In genomic region chr12:13536219-13536910, GRCh38 we compare ENCODE assay signal across 9 cellular contexts.
DNase-seq lines count a peak whose midpoint lies in the region; ATAC-seq lines count a peak whose summit lies in the region.
"Had no signal": no experiment of that assay in that cellular context is flagged by ENCODE, and none has a peak within 500 bp of the region (broad histone marks: within the 10 kb centered on the region; RNA-seq: fewer than 3 reads in every experiment).

No MANE protein-coding gene starts in this region.

- no peaks in the 10 kb centered on the region for H3K9me3 Mint-ChIP-seq in natural killer cell treated with Interleukin-12 subunit alpha and Interleukin-12 subunit beta and Interleukin-15 and Interleukin-18, amount 100 ng/mL, for 72 hours

- no peaks in the 10 kb centered on the region for H3K36me3 Mint-ChIP-seq in natural killer cell treated with Interleukin-12 subunit alpha and Interleukin-12 subunit beta and Interleukin-15 and Interleukin-18, amount 100 ng/mL, for 72 hours

- H3K27me3 Mint-ChIP-seq in natural killer cell treated with Interleukin-12 subunit alpha and Interleukin-12 subunit beta and Interleukin-15 and Interleukin-18, amount 100 ng/mL, for 72 hours, result peaks cover 11 to 34% of the 10 kb centered on the region in 2 donors

- no peak overlapping the region for H3K4me3 Mint-ChIP-seq in natural killer cell treated with Interleukin-12 subunit alpha and Interleukin-12 subunit beta and Interleukin-15 and Interleukin-18, amount 100 ng/mL, for 72 hours

- ATAC-seq in GM18511 (IDR thresholded peaks at IDR 0.05; ENCODE audit: unreplicated experiment) (peak; percentile 99), GM19463 (IDR thresholded peaks at IDR 0.05; ENCODE audit: unreplicated experiment) (peak; percentile 94), HG03039 (IDR thresholded peaks at IDR 0.05; ENCODE audit: unreplicated experiment) (peak; percentile 93)
- no peak for ATAC-seq in natural killer cell treated with Interleukin-12 subunit alpha and Interleukin-12 subunit beta and Interleukin-15 and Interleukin-18, amount 100 ng/mL, for 72 hours

- DNase-seq in UCSD-AML1 (lab: John Stamatoyannopoulos, UW; ENCODE audit: unreplicated experiment) (peak; percentile 19), NCI-H1694 (lab: John Stamatoyannopoulos, UW) (no peak), activated gamma-delta T cell (lab: John Stamatoyannopoulos, UW) (no peak), glomerular visceral epithelial cell (ENCODE audit: extremely low spot score) (no peak)
- no peak for DNase-seq in natural killer cell treated with Interleukin-12 subunit alpha and Interleukin-12 subunit beta and Interleukin-15 and Interleukin-18, amount 100 ng/mL, for 72 hours (ENCODE audit: low spot score)
- DNase-seq: NCI-H510A had no signal

- H3K27ac Mint-ChIP-seq in natural killer cell treated with Interleukin-12 subunit alpha and Interleukin-12 subunit beta and Interleukin-15 and Interleukin-18, amount 100 ng/mL, for 72 hours, result no peak overlapping the region

- H3K4me1 Mint-ChIP-seq in natural killer cell treated with Interleukin-12 subunit alpha and Interleukin-12 subunit beta and Interleukin-15 and Interleukin-18, amount 100 ng/mL, for 72 hours (ENCODE audit: low read depth in 2 of 2), result no peaks in the 10 kb centered on the region

Comparison
In these comparisons a context has a peak if more than half of its experiments do, and no peak if none do; other contexts are left out.
1. ATAC-seq: peak in GM18511 (single experiment), GM19463 (single experiment) and HG03039 (single experiment); none in natural killer cell treated with Interleukin-12 subunit alpha and Interleukin-12 subunit beta and Interleukin-15 and Interleukin-18, amount 100 ng/mL, for 72 hours (0 of 2).